In genomic region chr12:5172886-5173285, GRCh38 we compare ENCODE assay signal across 25 cellular contexts.
"Had no signal": no experiment of that assay in that cellular context is flagged by ENCODE, and none has a peak within 500 bp of the region (broad histone marks: within the 10 kb centered on the region; RNA-seq: fewer than 3 reads in every experiment).

No MANE protein-coding gene starts in this region.

- H3K27me3 ChIP-seq: vagina had no signal

- H3K27ac ChIP-seq: esophagus muscularis mucosa, gastroesophageal sphincter, spleen, thoracic aorta, vagina, VCaP had no signal

- H3K27me3 Mint-ChIP-seq: activated CD4-positive, alpha-beta memory T cell treated with anti-CD3 and anti-CD28 coated beads, Interleukin-2, amount 10 ng/mL, durations not matched to agents 7 days and 5 days; activated CD4-positive, alpha-beta T cell treated with anti-CD3 and anti-CD28 coated beads, Interleukin-2, amount 10 ng/mL, durations not matched to agents 24 days and 14 days; activated naive CD8-positive, alpha-beta T cell treated with anti-CD3 and anti-CD28 coated beads, Interleukin-2, amount 10 ng/mL, durations not matched to agents 7 days and 5 days had no signal

- H3K9me3 ChIP-seq: esophagus muscularis mucosa, gastroesophageal sphincter, thoracic aorta, vagina had no signal

- H3K36me3 Mint-ChIP-seq: activated naive CD8-positive, alpha-beta T cell treated with anti-CD3 and anti-CD28 coated beads, Interleukin-2, amount 10 ng/mL, durations not matched to agents 7 days and 5 days; mesothelial cell of epicardium; natural killer cell had no signal

- H3K4me3 Mint-ChIP-seq: activated CD4-positive, alpha-beta memory T cell treated with anti-CD3 and anti-CD28 coated beads, Interleukin-2, amount 10 ng/mL, durations not matched to agents 7 days and 5 days; activated CD4-positive, alpha-beta T cell treated with anti-CD3 and anti-CD28 coated beads, Interleukin-2, amount 10 ng/mL, durations not matched to agents 24 days and 14 days; activated naive CD4-positive, alpha-beta T cell treated with anti-CD3 and anti-CD28 coated beads for 36 hours; activated naive CD8-positive, alpha-beta T cell treated with anti-CD3 and anti-CD28 coated beads, Interleukin-2, amount 10 ng/mL, durations not matched to agents 7 days and 5 days; activated T-cell treated with anti-CD3 and anti-CD28 coated beads, Interleukin-2, amount 50 U/mL, for 72 hours; mesothelial cell of epicardium; natural killer cell; type B pancreatic cell had no signal

- H3K27ac Mint-ChIP-seq: activated CD4-positive, alpha-beta memory T cell treated with anti-CD3 and anti-CD28 coated beads, Interleukin-2, amount 10 ng/mL, durations not matched to agents 7 days and 5 days; activated CD4-positive, alpha-beta T cell treated with anti-CD3 and anti-CD28 coated beads, Interleukin-2, amount 10 ng/mL, durations not matched to agents 24 days and 14 days; activated naive CD4-positive, alpha-beta T cell treated with anti-CD3 and anti-CD28 coated beads for 36 hours; activated naive CD8-positive, alpha-beta T cell treated with anti-CD3 and anti-CD28 coated beads, Interleukin-2, amount 10 ng/mL, durations not matched to agents 7 days and 5 days; activated T-cell treated with anti-CD3 and anti-CD28 coated beads, Interleukin-2, amount 50 U/mL, for 72 hours; mesothelial cell of epicardium; natural killer cell; type B pancreatic cell had no signal

- H3K4me1 Mint-ChIP-seq: activated CD4-positive, alpha-beta memory T cell treated with anti-CD3 and anti-CD28 coated beads, Interleukin-2, amount 10 ng/mL, durations not matched to agents 7 days and 5 days; activated naive CD8-positive, alpha-beta T cell treated with anti-CD3 and anti-CD28 coated beads, Interleukin-2, amount 10 ng/mL, durations not matched to agents 7 days and 5 days; natural killer cell had no signal

- DNase-seq: activated CD4-positive, alpha-beta memory T cell treated with anti-CD3 and anti-CD28 coated beads, Interleukin-2, amount 10 ng/mL, durations not matched to agents 7 days and 5 days; activated CD4-positive, alpha-beta T cell treated with anti-CD3 and anti-CD28 coated beads, Interleukin-2, amount 10 ng/mL, durations not matched to agents 24 days and 14 days; activated effector memory CD4-positive, alpha-beta T cell treated with Interleukin-2 at 50 U/mL for 16 hours; activated naive CD4-positive, alpha-beta T cell treated with anti-CD3 and anti-CD28 coated beads for 36 hours; activated naive CD8-positive, alpha-beta T cell treated with anti-CD3 and anti-CD28 coated beads, Interleukin-2, amount 10 ng/mL, durations not matched to agents 7 days and 5 days; activated T-cell treated with anti-CD3 and anti-CD28 coated beads, Interleukin-2, amount 50 U/mL, for 72 hours; amygdala; cerebellar nuclear complex; head of caudate nucleus; hypothalamus; left ventricle myocardium superior; mammary epithelial cell; natural killer cell; spleen; stimulated activated CD4-positive, alpha-beta T cell treated with anti-CD3 and anti-CD28 coated beads, Interleukin-4, amount 100 ng/mL, for 1 hour; stimulated activated naive CD4-positive, alpha-beta T cell had no signal

- H3K9me3 Mint-ChIP-seq: activated CD4-positive, alpha-beta memory T cell treated with anti-CD3 and anti-CD28 coated beads, Interleukin-2, amount 10 ng/mL, durations not matched to agents 7 days and 5 days; activated CD4-positive, alpha-beta T cell treated with anti-CD3 and anti-CD28 coated beads, Interleukin-2, amount 10 ng/mL, durations not matched to agents 24 days and 14 days; activated naive CD4-positive, alpha-beta T cell treated with anti-CD3 and anti-CD28 coated beads for 36 hours; activated naive CD8-positive, alpha-beta T cell treated with anti-CD3 and anti-CD28 coated beads, Interleukin-2, amount 10 ng/mL, durations not matched to agents 7 days and 5 days; mesothelial cell of epicardium; natural killer cell; type B pancreatic cell had no signal

- H3K4me1 ChIP-seq: gastroesophageal sphincter, vagina had no signal

- H3K36me3 ChIP-seq: esophagus muscularis mucosa, gastroesophageal sphincter, spleen, thoracic aorta, vagina had no signal

- ATAC-seq: activated CD4-positive, CD25-positive, alpha-beta regulatory T cell treated with anti-CD3 and anti-CD28 coated beads, Interleukin-2, amount 50 U/mL, for 24 hours; activated T-cell treated with anti-CD3 and anti-CD28 coated beads, Interleukin-2, amount 50 U/mL, for 72 hours; gastroesophageal sphincter; left ventricle myocardium superior; natural killer cell had no signal

- H3K4me3 ChIP-seq: coronary artery, esophagus muscularis mucosa, gastroesophageal sphincter, spleen, thoracic aorta, vagina had no signal
